In the genomic region with DNA sequence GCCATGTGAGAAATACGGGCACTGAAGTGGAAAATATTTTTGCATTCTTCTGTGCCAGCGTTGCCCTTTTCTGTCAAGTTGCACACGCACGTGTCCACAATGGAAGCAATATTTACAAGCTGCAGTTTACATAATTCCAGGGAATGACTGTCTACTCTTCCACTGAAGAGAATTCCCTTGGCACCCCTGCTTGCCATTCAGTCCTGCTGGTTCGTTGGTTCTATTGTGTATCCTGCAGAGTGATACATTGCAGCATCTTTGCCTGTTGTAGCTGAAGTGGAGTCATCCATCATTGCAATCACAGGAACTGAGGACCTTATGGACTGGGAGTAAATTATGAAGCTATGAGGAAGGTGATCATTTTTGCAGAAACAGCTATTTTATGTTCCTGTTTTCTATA, we compare ENCODE assay signal across 15 cellular contexts.
DNase-seq lines count a peak whose midpoint lies in the region; TF ChIP-seq lines count a peak whose summit lies in the region.
"Had no signal": no experiment of that assay in that cellular context is flagged by ENCODE, and none has a peak within 500 bp of the region (broad histone marks: within the 10 kb centered on the region; RNA-seq: fewer than 3 reads in every experiment).

No MANE protein-coding gene starts in this region.

- TF ChIP-seq POLR2A in spleen (IDR thresholded peaks at IDR 0.05) (no peak), erythroblast (IDR thresholded peaks at IDR 0.05; ENCODE audit: low read length) (no peak)

- peak; percentile 14 for DNase-seq in NCI-H1092 treated with DMSO at 0.1 percent for 48 hours (lab: John Stamatoyannopoulos, UW)
- DNase-seq in NCI-H2107 treated with DMSO at 0.1 percent for 48 hours (lab: John Stamatoyannopoulos, UW; ENCODE audit: unreplicated experiment), result peak; percentile 68
- peak; percentile 93 for DNase-seq in NCI-H69 (lab: John Stamatoyannopoulos, UW)
- DNase-seq in spleen, result no peak
- DNase-seq in SW480 (ENCODE audit: low spot score), result no peak
- no peak for DNase-seq in erythroblast (lab: John Stamatoyannopoulos, UW)
- DNase-seq: Caco-2; CD4-positive, CD25-positive, alpha-beta regulatory T cell; DMS79; GM23248; NCI-H1417 treated with DMSO at 0.1 percent for 48 hours; NCI-H226; SW 1271 had no signal

- H3K36me3 ChIP-seq in neuron (ENCODE audit: insufficient read depth, low read length), result no peaks in the 10 kb centered on the region
- no peaks in the 10 kb centered on the region for H3K36me3 ChIP-seq in spleen
- H3K36me3 ChIP-seq: SJSA1 had no signal

- H3K4me1 ChIP-seq in neuron (ENCODE audit: insufficient read depth, low read length) (peaks cover 6% of the 10 kb centered on the region), spleen (no peaks in the 10 kb centered on the region)
- H3K4me1 ChIP-seq: SJSA1 had no signal

- intact Hi-C loops in spleen (cut with DNase I; ENCODE audit: low total_unique reads), result no loop called here

- H2AFZ ChIP-seq in neuron (ENCODE audit: low read depth, low read length), result peak overlapping the region; percentile 20
- H2AFZ ChIP-seq: GM23248 had no signal

- H3K27ac ChIP-seq in spleen, result no peak overlapping the region
- H3K27ac ChIP-seq: GM23248, SJSA1 had no signal

- no peaks in the 10 kb centered on the region for H3K9me3 ChIP-seq in neuron (ENCODE audit: low read length)
- H3K9me3 ChIP-seq in spleen, result no peaks in the 10 kb centered on the region
- H3K9me3 ChIP-seq: Caco-2, SJSA1 had no signal

- no peak for TF ChIP-seq CTCF in spleen (IDR thresholded peaks at IDR 0.05 in 8 of 11, conservative IDR thresholded peaks at IDR 0.05 in 3 of 11)

- H3K4me3 ChIP-seq in neuron (ENCODE audit: low read length), result no peak overlapping the region
- no peak overlapping the region for H3K4me3 ChIP-seq in spleen
- H3K4me3 ChIP-seq: GM23248, SJSA1 had no signal

- no peaks in the 10 kb centered on the region for H3K27me3 ChIP-seq in neuron (ENCODE audit: insufficient read depth, low read length)
- H3K27me3 ChIP-seq in spleen (replicated peaks in 1 of 7), result no peaks in the 10 kb centered on the region
- H3K27me3 ChIP-seq: SJSA1 had no signal

- WGBS in spleen, 5 donors, result 74 to 87% (median 81%) methylated on average over 5 of the region's 5 CpGs

Comparison
In these comparisons a context has a peak if more than half of its experiments do, and no peak if none do; other contexts are left out.
1. DNase-seq: peak in NCI-H1092 treated with DMSO at 0.1 percent for 48 hours (single experiment), NCI-H2107 treated with DMSO at 0.1 percent for 48 hours (single experiment) and NCI-H69 (single experiment); none in spleen (single experiment), SW480 (single experiment) and erythroblast (0 of 2).